ENCODE assay signal across 16 cellular contexts in the genomic region with DNA sequence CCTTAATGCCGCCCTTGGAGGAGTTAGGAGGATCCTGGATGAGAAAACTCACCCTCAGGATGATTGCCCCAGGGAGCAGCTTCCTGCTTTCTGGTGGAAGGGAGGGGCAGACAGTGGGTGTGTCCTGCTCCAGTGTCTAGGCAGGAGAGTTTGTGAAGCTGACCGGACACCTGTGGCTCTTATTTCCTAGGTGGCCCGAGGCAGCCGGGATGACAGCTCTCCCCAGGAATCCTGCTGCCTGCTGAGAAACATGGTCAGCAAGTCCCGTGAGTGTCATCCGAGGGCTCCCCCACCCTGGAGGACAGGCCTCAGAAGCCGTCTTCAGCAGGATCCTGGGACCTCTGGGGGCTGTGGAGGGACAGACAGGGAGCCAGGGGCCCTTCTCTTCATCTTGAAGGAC. TPM values are rescaled to one million over a fixed set of nuclear protein-coding genes. Genes with fewer than 3 reads are reported as not detected.
DNase-seq lines count a peak whose midpoint lies in the region; ATAC-seq and TF ChIP-seq lines count a peak whose summit lies in the region.
"Had no signal": no experiment of that assay in that cellular context is flagged by ENCODE, and none has a peak within 500 bp of the region (broad histone marks: within the 10 kb centered on the region; RNA-seq: fewer than 3 reads in every experiment).

No MANE protein-coding gene starts in this region.

- peaks cover 12% of the 10 kb centered on the region for H4K20me1 ChIP-seq in osteoblast (ENCODE audit: insufficient read depth, low read length)

- no peaks in the 10 kb centered on the region for H3K36me3 Mint-ChIP-seq in activated T-helper 17 cell treated with anti-CD3 and anti-CD28 coated beads, Interleukin-2, amount 50 U/mL, for 72 hours (ENCODE audit: low read depth)
- no peaks in the 10 kb centered on the region for H3K36me3 Mint-ChIP-seq in activated CD8-positive, alpha-beta T cell treated with anti-CD3 and anti-CD28 coated beads for 36 hours (ENCODE audit: low read depth)

- no peak overlapping the region for H3K4me3 Mint-ChIP-seq in activated T-helper 17 cell treated with anti-CD3 and anti-CD28 coated beads, Interleukin-2, amount 50 U/mL, for 72 hours
- no peak overlapping the region for H3K4me3 Mint-ChIP-seq in activated CD8-positive, alpha-beta T cell treated with anti-CD3 and anti-CD28 coated beads for 36 hours
- H3K4me3 Mint-ChIP-seq: endodermal cell; stimulated activated naive CD8-positive, alpha-beta T cell treated with anti-CD3 and anti-CD28 coated beads, Interleukin-15, Interleukin-2, amounts not matched to agents 100 ng/mL and 50 ng/mL, for 24 hours; T-helper 1 cell treated with Interleukin-12 subunit alpha and Interleukin-12 subunit beta and Interleukin-4 antibody, amounts not matched to agents 30 μg/mL and 1 μg/mL, for 36 hours had no signal

- no peak overlapping the region for H3K4me2 ChIP-seq in osteoblast (ENCODE audit: insufficient read depth, low read length)

- H3K9me3 ChIP-seq in esophagus (ENCODE audit: control insufficient read depth in 2 of 2, insufficient read depth in 1 of 2, low read depth in 1 of 2, low read length in 1 of 2) = no peaks in the 10 kb centered on the region
- no peaks in the 10 kb centered on the region for H3K9me3 ChIP-seq in osteoblast (ENCODE audit: low read depth, low read length)
- H3K9me3 ChIP-seq: pancreas had no signal

- no peaks in the 10 kb centered on the region for H3K27me3 ChIP-seq in esophagus (ENCODE audit: control insufficient read depth in 1 of 2, insufficient read depth in 2 of 2, low read length in 2 of 2)
- no peaks in the 10 kb centered on the region for H3K27me3 ChIP-seq in osteoblast (ENCODE audit: insufficient read depth, low read length)
- H3K27me3 ChIP-seq: pancreas had no signal

- H3K27ac Mint-ChIP-seq in activated T-helper 17 cell treated with anti-CD3 and anti-CD28 coated beads, Interleukin-2, amount 50 U/mL, for 72 hours = no peak overlapping the region
- H3K27ac Mint-ChIP-seq in activated CD8-positive, alpha-beta T cell treated with anti-CD3 and anti-CD28 coated beads for 36 hours = no peak overlapping the region
- H3K27ac Mint-ChIP-seq: endodermal cell; stimulated activated naive CD8-positive, alpha-beta T cell treated with anti-CD3 and anti-CD28 coated beads, Interleukin-15, Interleukin-2, amounts not matched to agents 100 ng/mL and 50 ng/mL, for 24 hours; T-helper 1 cell treated with Interleukin-12 subunit alpha and Interleukin-12 subunit beta and Interleukin-4 antibody, amounts not matched to agents 30 μg/mL and 1 μg/mL, for 36 hours had no signal

- H3K4me1 Mint-ChIP-seq in activated T-helper 17 cell treated with anti-CD3 and anti-CD28 coated beads, Interleukin-2, amount 50 U/mL, for 72 hours = no peaks in the 10 kb centered on the region
- no peaks in the 10 kb centered on the region for H3K4me1 Mint-ChIP-seq in activated CD8-positive, alpha-beta T cell treated with anti-CD3 and anti-CD28 coated beads for 36 hours (ENCODE audit: low read depth)

- DNase-seq in 8988T = peak; percentile 70
- peak; percentile 39 for DNase-seq in NCI-H510A (lab: John Stamatoyannopoulos, UW)
- peak; percentile 73 for DNase-seq in osteoblast (ENCODE audit: insufficient read length, low spot score, missing footprints)
- DNase-seq in NCI-H1694 treated with DMSO at 0.1 percent for 48 hours (lab: John Stamatoyannopoulos, UW) = no peak
- DNase-seq in activated CD8-positive, alpha-beta T cell treated with anti-CD3 and anti-CD28 coated beads for 36 hours = no peak
- DNase-seq: activated naive CD4-positive, alpha-beta T cell treated with anti-CD3 and anti-CD28 coated beads, Interleukin-2, amount 50 U/mL, for 16 hours; endodermal cell; NCI-H2029; NCI-H526 treated with DMSO at 0.1 percent for 48 hours; pancreas had no signal

- no peaks in the 10 kb centered on the region for H3K9me3 Mint-ChIP-seq in activated T-helper 17 cell treated with anti-CD3 and anti-CD28 coated beads, Interleukin-2, amount 50 U/mL, for 72 hours
- H3K9me3 Mint-ChIP-seq in activated CD8-positive, alpha-beta T cell treated with anti-CD3 and anti-CD28 coated beads for 36 hours = no peaks in the 10 kb centered on the region
- H3K9me3 Mint-ChIP-seq: endodermal cell; stimulated activated naive CD8-positive, alpha-beta T cell treated with anti-CD3 and anti-CD28 coated beads, Interleukin-15, Interleukin-2, amounts not matched to agents 100 ng/mL and 50 ng/mL, for 24 hours; T-helper 1 cell treated with Interleukin-12 subunit alpha and Interleukin-12 subunit beta and Interleukin-4 antibody, amounts not matched to agents 30 μg/mL and 1 μg/mL, for 36 hours had no signal

- peaks cover 2 to 25% of the 10 kb centered on the region in 2 donors for H3K4me1 ChIP-seq in esophagus (ENCODE audit: control insufficient read depth in 2 of 2, insufficient read depth in 2 of 2, low read length in 1 of 2)
- no peaks in the 10 kb centered on the region for H3K4me1 ChIP-seq in osteoblast (ENCODE audit: insufficient read depth, low read length)
- H3K4me1 ChIP-seq: pancreas had no signal

- POLR2A ChIA-PET in activated CD8-positive, alpha-beta T cell treated with anti-CD3 and anti-CD28 coated beads for 36 hours (lab: Charles Lee) = no interaction called here

- CTCF ChIA-PET in activated CD8-positive, alpha-beta T cell treated with anti-CD3 and anti-CD28 coated beads for 36 hours (lab: Charles Lee) = no interaction called here

- no peaks in the 10 kb centered on the region for H3K27me3 Mint-ChIP-seq in activated T-helper 17 cell treated with anti-CD3 and anti-CD28 coated beads, Interleukin-2, amount 50 U/mL, for 72 hours
- no peaks in the 10 kb centered on the region for H3K27me3 Mint-ChIP-seq in activated CD8-positive, alpha-beta T cell treated with anti-CD3 and anti-CD28 coated beads for 36 hours
- H3K27me3 Mint-ChIP-seq: stimulated activated naive CD8-positive, alpha-beta T cell treated with anti-CD3 and anti-CD28 coated beads, Interleukin-15, Interleukin-2, amounts not matched to agents 100 ng/mL and 50 ng/mL, for 24 hours had no signal

- no peak for TF ChIP-seq CTCF in osteoblast (IDR thresholded peaks at IDR 0.05; ENCODE audit: extremely low read depth, low read depth, low read length)
- TF ChIP-seq CTCF in activated CD8-positive, alpha-beta T cell treated with anti-CD3 and anti-CD28 coated beads for 36 hours (IDR thresholded peaks at IDR 0.05) = no peak

- H3K79me2 ChIP-seq in osteoblast (ENCODE audit: insufficient read depth, low read length) = no peaks in the 10 kb centered on the region

- H3K27ac ChIP-seq in esophagus (ENCODE audit: low read depth in 2 of 2, low read length in 1 of 2) = peak overlapping the region; percentile 77 to 91
- H3K27ac ChIP-seq in osteoblast (ENCODE audit: low read depth, low read length) = no peak overlapping the region
- H3K27ac ChIP-seq: pancreas had no signal

- peak overlapping the region; percentile 42 to 51 for H3K4me3 ChIP-seq in esophagus (ENCODE audit: low read depth in 1 of 2, low read length in 2 of 2)
- H3K4me3 ChIP-seq in osteoblast (ENCODE audit: insufficient read depth, low read length) = no peak overlapping the region
- H3K4me3 ChIP-seq: pancreas, skin epidermis had no signal

- no peak for ATAC-seq in activated T-helper 17 cell treated with anti-CD3 and anti-CD28 coated beads, Interleukin-2, amount 50 U/mL, for 72 hours (replicated peaks)
- ATAC-seq in GM21390 (IDR thresholded peaks at IDR 0.05; ENCODE audit: unreplicated experiment) = no peak
- ATAC-seq in activated CD8-positive, alpha-beta T cell treated with anti-CD3 and anti-CD28 coated beads for 36 hours = no peak

- intact Hi-C loops in activated CD8-positive, alpha-beta T cell treated with anti-CD3 and anti-CD28 coated beads for 36 hours (cut with micrococcal nuclease) = no loop called here

- WGBS in esophagus, 2 donors = 74 to 80% methylated on average over 7 of the region's 7 CpGs

- H3K36me3 ChIP-seq in esophagus (ENCODE audit: control insufficient read depth in 2 of 2, insufficient read depth in 2 of 2, low read length in 1 of 2) = peaks cover 0 to 19% of the 10 kb centered on the region in 2 donors
- peaks cover 16% of the 10 kb centered on the region for H3K36me3 ChIP-seq in osteoblast (ENCODE audit: insufficient read depth, low read length)
- H3K36me3 ChIP-seq: pancreas had no signal

- no peak overlapping the region for H2AFZ ChIP-seq in osteoblast (ENCODE audit: low read length)

RNA-seq across cellular contexts. Expression of a gene that starts 50.4 kb away (rescaled TPM):
- 100 to 1,000 TPM in 1 of 2 donors, 10 to 100 TPM in 1; 78.9 to 107 TPM for polyA plus RNA-seq in esophagus
- total RNA-seq in osteoblast = 11.8 and 13.8 TPM in 2 replicates
- 10 to 100 TPM; 10.0 to 16.2 TPM for total RNA-seq in activated T-helper 17 cell treated with anti-CD3 and anti-CD28 coated beads, Interleukin-2, amount 50 U/mL, for 72 hours
- 10 to 100 TPM; 10.7 to 11.7 TPM for total RNA-seq in activated CD8-positive, alpha-beta T cell treated with anti-CD3 and anti-CD28 coated beads for 36 hours

Comparison
In these comparisons a context has a peak if more than half of its experiments do, and no peak if none do; other contexts are left out.
1. DNase-seq: peak in 8988T (single experiment), NCI-H510A (single experiment) and osteoblast (single experiment); none in NCI-H1694 treated with DMSO at 0.1 percent for 48 hours (single experiment) and activated CD8-positive, alpha-beta T cell treated with anti-CD3 and anti-CD28 coated beads for 36 hours (single experiment).